In the genomic region with DNA sequence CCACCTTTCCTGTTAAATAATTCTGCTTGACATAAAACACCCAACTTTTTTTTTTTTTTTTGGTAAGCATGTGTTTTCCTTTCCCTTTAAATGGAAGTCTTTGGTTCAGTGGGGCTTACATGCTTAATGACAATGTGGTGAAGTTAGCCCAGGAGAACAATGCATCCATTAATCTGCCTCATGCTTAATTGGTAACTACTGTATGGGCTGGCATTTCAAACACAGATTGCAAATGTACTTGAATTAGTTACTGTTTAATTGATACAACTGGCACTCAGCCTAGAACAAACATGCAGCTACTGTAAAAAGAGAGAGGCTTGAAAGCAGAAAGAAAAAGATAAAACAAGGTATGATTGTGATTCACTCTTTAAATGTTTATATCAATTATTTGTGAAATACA, we compare ENCODE assay signal across 23 cellular contexts.
A peak's percentile ranks its signal among the peaks of the same experiment; 100 is the strongest.
DNase-seq lines count a peak whose midpoint lies in the region; ATAC-seq and TF ChIP-seq lines count a peak whose summit lies in the region.
"Had no signal": no experiment of that assay in that cellular context is flagged by ENCODE, and none has a peak within 500 bp of the region (broad histone marks: within the 10 kb centered on the region; RNA-seq: fewer than 3 reads in every experiment).

No MANE protein-coding gene starts in this region.

- no peak for ATAC-seq in stimulated activated naive CD8-positive, alpha-beta T cell treated with anti-CD3 and anti-CD28 coated beads, Interleukin-15, Interleukin-2, amounts not matched to agents 100 U/mL and 50 U/mL, for 24 hours
- ATAC-seq: A549; activated CD8-positive, alpha-beta memory T cell treated with anti-CD3 and anti-CD28 coated beads, Interleukin-2, amount 10 ng/mL, durations not matched to agents 7 days and 5 days; effector memory CD8-positive, alpha-beta T cell; esophagus mucosa; gastrocnemius medialis; GM12878; HepG2 had no signal

- H3K36me3 Mint-ChIP-seq in mesothelial cell of epicardium: no peaks in the 10 kb centered on the region
- H3K36me3 Mint-ChIP-seq: activated CD8-positive, alpha-beta memory T cell treated with anti-CD3 and anti-CD28 coated beads, Interleukin-2, amount 10 ng/mL, durations not matched to agents 7 days and 5 days had no signal

- H3K27ac Mint-ChIP-seq in mesothelial cell of epicardium: no peak overlapping the region
- H3K27ac Mint-ChIP-seq: activated CD4-positive, alpha-beta T cell treated with anti-CD3 and anti-CD28 coated beads, Interleukin-2, amount 10 ng/mL, durations not matched to agents 24 days and 14 days; activated CD8-positive, alpha-beta memory T cell treated with anti-CD3 and anti-CD28 coated beads, Interleukin-2, amount 10 ng/mL, durations not matched to agents 7 days and 5 days; activated naive CD4-positive, alpha-beta T cell treated with anti-CD3 and anti-CD28 coated beads for 36 hours; effector memory CD8-positive, alpha-beta T cell; H9 had no signal

- H3K9me3 Mint-ChIP-seq in mesothelial cell of epicardium: no peaks in the 10 kb centered on the region
- H3K9me3 Mint-ChIP-seq: activated CD4-positive, alpha-beta T cell treated with anti-CD3 and anti-CD28 coated beads, Interleukin-2, amount 10 ng/mL, durations not matched to agents 24 days and 14 days; H9 had no signal

- H3K27me3 Mint-ChIP-seq in mesothelial cell of epicardium (ENCODE audit: low read depth): no peaks in the 10 kb centered on the region
- H3K27me3 Mint-ChIP-seq: activated CD4-positive, alpha-beta T cell treated with anti-CD3 and anti-CD28 coated beads, Interleukin-2, amount 10 ng/mL, durations not matched to agents 24 days and 14 days; activated CD8-positive, alpha-beta memory T cell treated with anti-CD3 and anti-CD28 coated beads, Interleukin-2, amount 10 ng/mL, durations not matched to agents 7 days and 5 days; effector memory CD8-positive, alpha-beta T cell had no signal

- peaks cover 6% of the 10 kb centered on the region for H3K4me1 Mint-ChIP-seq in mesothelial cell of epicardium
- H3K4me1 Mint-ChIP-seq: activated CD4-positive, alpha-beta T cell treated with anti-CD3 and anti-CD28 coated beads, Interleukin-2, amount 10 ng/mL, durations not matched to agents 24 days and 14 days; activated CD8-positive, alpha-beta memory T cell treated with anti-CD3 and anti-CD28 coated beads, Interleukin-2, amount 10 ng/mL, durations not matched to agents 7 days and 5 days had no signal

- no peak for TF ChIP-seq CTCF in mesothelial cell of epicardium (IDR thresholded peaks at IDR 0.05; ENCODE audit: unreplicated experiment)

- H3K4me3 Mint-ChIP-seq in mesothelial cell of epicardium: no peak overlapping the region
- H3K4me3 Mint-ChIP-seq: activated CD4-positive, alpha-beta T cell treated with anti-CD3 and anti-CD28 coated beads, Interleukin-2, amount 10 ng/mL, durations not matched to agents 24 days and 14 days; activated CD8-positive, alpha-beta memory T cell treated with anti-CD3 and anti-CD28 coated beads, Interleukin-2, amount 10 ng/mL, durations not matched to agents 7 days and 5 days; activated naive CD4-positive, alpha-beta T cell treated with anti-CD3 and anti-CD28 coated beads for 36 hours; effector memory CD8-positive, alpha-beta T cell; H9 had no signal

- peak; percentile 13 for DNase-seq in Ammon's horn (ENCODE audit: low spot score)
- DNase-seq in NCI-H128 (lab: John Stamatoyannopoulos, UW; ENCODE audit: unreplicated experiment): peak; percentile 17
- DNase-seq in NCI-H774 (lab: John Stamatoyannopoulos, UW): peak; percentile 31
- peak; percentile 72 for DNase-seq in kidney glomerular epithelial cell (lab: John Stamatoyannopoulos, UW)
- DNase-seq in stimulated activated naive CD4-positive, alpha-beta T cell (lab: John Stamatoyannopoulos, UW): no peak
- no peak for DNase-seq in mesothelial cell of epicardium (ENCODE audit: low spot score in 2 of 2, unreplicated experiment in 2 of 2)
- DNase-seq in stimulated activated naive CD8-positive, alpha-beta T cell treated with anti-CD3 and anti-CD28 coated beads, Interleukin-15, Interleukin-2, amounts not matched to agents 100 U/mL and 50 U/mL, for 24 hours: no peak
- DNase-seq in glomerular visceral epithelial cell (ENCODE audit: extremely low spot score): no peak
- DNase-seq: activated CD4-positive, alpha-beta T cell treated with anti-CD3 and anti-CD28 coated beads, Interleukin-2, amount 10 ng/mL, durations not matched to agents 24 days and 14 days; activated CD8-positive, alpha-beta memory T cell treated with anti-CD3 and anti-CD28 coated beads, Interleukin-2, amount 10 ng/mL, durations not matched to agents 7 days and 5 days; activated naive CD4-positive, alpha-beta T cell treated with anti-CD3 and anti-CD28 coated beads for 36 hours; amygdala; colonic mucosa; effector memory CD8-positive, alpha-beta T cell; gastrocnemius medialis; H9; Kasumi-1; MV-4-11; stimulated activated CD4-positive, alpha-beta T cell treated with anti-CD3 and anti-CD28 coated beads, Interleukin-1b, Interleukin-23, amount 100 ng/mL, for 48 hours had no signal

Comparison
In these comparisons a context has a peak if more than half of its experiments do, and no peak if none do; other contexts are left out.
1. DNase-seq: peak in Ammon's horn (single experiment), NCI-H128 (single experiment), NCI-H774 (single experiment) and kidney glomerular epithelial cell (single experiment); none in stimulated activated naive CD4-positive, alpha-beta T cell (0 of 6), mesothelial cell of epicardium (0 of 2), stimulated activated naive CD8-positive, alpha-beta T cell treated with anti-CD3 and anti-CD28 coated beads, Interleukin-15, Interleukin-2, amounts not matched to agents 100 U/mL and 50 U/mL, for 24 hours (single experiment) and glomerular visceral epithelial cell (single experiment).